Comparison of ENCODE assay signal across 16 cellular contexts in genomic region chr14:38870437-38870836, GRCh38.
DNase-seq lines count a peak whose midpoint lies in the region; ATAC-seq, FAIRE-seq and TF ChIP-seq lines count a peak whose summit lies in the region.
"Had no signal": no experiment of that assay in that cellular context is flagged by ENCODE, and none has a peak within 500 bp of the region (broad histone marks: within the 10 kb centered on the region; RNA-seq: fewer than 3 reads in every experiment).

No MANE protein-coding gene starts in this region.

- H3K4me2 ChIP-seq in GM23338 (no peak overlapping the region), astrocyte (ENCODE audit: low read length) (no peak overlapping the region), hepatocyte (no peak overlapping the region)
- H3K4me2 ChIP-seq: A549 had no signal

- H3K27ac Mint-ChIP-seq in GM23338 (no peak overlapping the region), astrocyte (ENCODE audit: unreplicated experiment) (no peak overlapping the region)
- H3K27ac Mint-ChIP-seq: CD14-positive monocyte; CD8-positive, alpha-beta T cell had no signal

- TF ChIP-seq CTCF in GM23338 (conservative IDR thresholded peaks at IDR 0.05; ENCODE audit: low read depth in 2 of 2) (no peak), astrocyte (IDR thresholded peaks at IDR 0.05; ENCODE audit: insufficient read depth, low read depth, low read length) (no peak), hepatocyte (IDR thresholded peaks at IDR 0.05; ENCODE audit: poor library complexity) (no peak)

- H3K36me3 Mint-ChIP-seq in GM23338 (ENCODE audit: low read depth) (no peaks in the 10 kb centered on the region), astrocyte (ENCODE audit: low read depth, unreplicated experiment) (no peaks in the 10 kb centered on the region)
- H3K36me3 Mint-ChIP-seq: CD14-positive monocyte; CD8-positive, alpha-beta T cell had no signal

- ATAC-seq in GM23338: no peak
- no peak for ATAC-seq in GM19351 (IDR thresholded peaks at IDR 0.05; ENCODE audit: unreplicated experiment)
- ATAC-seq in HG02840 (IDR thresholded peaks at IDR 0.05; ENCODE audit: low FRiP score, unreplicated experiment): no peak
- ATAC-seq in GM18909 (IDR thresholded peaks at IDR 0.05; ENCODE audit: poor library complexity, unreplicated experiment): no peak
- ATAC-seq in HG03442 (IDR thresholded peaks at IDR 0.05; ENCODE audit: unreplicated experiment): no peak
- ATAC-seq: A549; CD8-positive, alpha-beta T cell had no signal

- H3K4me1 ChIP-seq in GM23338 (ENCODE audit: insufficient read depth) (0 out of 2 replicates have a peak, but pooled peaks cover 4% of the 10 kb centered on the region), astrocyte (ENCODE audit: insufficient read depth, low read length) (no peaks in the 10 kb centered on the region), hepatocyte (ENCODE audit: insufficient read depth) (peaks cover 5% of the 10 kb centered on the region)
- H3K4me1 ChIP-seq: A549 had no signal

- H3K9me2 ChIP-seq in GM23338 (ENCODE audit: insufficient read depth) (0 out of 2 replicates have a peak, but pooled peaks cover 6% of the 10 kb centered on the region), hepatocyte (replicated peaks; ENCODE audit: insufficient read depth) (no peaks in the 10 kb centered on the region)

- H3K27ac ChIP-seq in GM23338 (ENCODE audit: low read depth) (no peak overlapping the region), astrocyte (ENCODE audit: low read depth, low read length) (no peak overlapping the region), hepatocyte (peak overlapping the region; percentile 49)
- H3K27ac ChIP-seq: A549, GM23248 had no signal

- H3K4me3 Mint-ChIP-seq in GM23338: no peak overlapping the region
- no peak overlapping the region for H3K4me3 Mint-ChIP-seq in astrocyte (ENCODE audit: unreplicated experiment)
- H3K4me3 Mint-ChIP-seq: CD14-positive monocyte; CD8-positive, alpha-beta T cell had no signal

- no peaks in the 10 kb centered on the region for H4K20me1 ChIP-seq in GM23338 (replicated peaks; ENCODE audit: insufficient read depth)
- H4K20me1 ChIP-seq in astrocyte (ENCODE audit: insufficient read depth, low read length): no peaks in the 10 kb centered on the region
- H4K20me1 ChIP-seq in hepatocyte (ENCODE audit: insufficient read depth, poor library complexity, severe bottlenecking): no peaks in the 10 kb centered on the region

- H2AFZ ChIP-seq in GM23338 (0 out of 2 replicates have a peak overlapping the region, but pooled peaks have one; percentile 3), astrocyte (ENCODE audit: low read depth, low read length) (no peak overlapping the region), hepatocyte (no peak overlapping the region)
- H2AFZ ChIP-seq: GM23248 had no signal

- DNase-seq in GM23338 (ENCODE audit: low spot score) (no peak), astrocyte (ENCODE audit: low read depth) (peak; percentile 1), hepatocyte (ENCODE audit: low spot score) (no peak), renal cortical epithelial cell (ENCODE audit: low read depth) (peak; percentile 7)
- DNase-seq: CD8-positive, alpha-beta T cell; COR-L47; DMS153; GM23248; H7 had no signal

- H3K79me2 ChIP-seq in GM23338 (replicated peaks; ENCODE audit: insufficient read depth) (no peaks in the 10 kb centered on the region), astrocyte (ENCODE audit: insufficient read depth, low read length) (no peaks in the 10 kb centered on the region), hepatocyte (no peaks in the 10 kb centered on the region)

- FAIRE-seq in astrocyte (lab: Jason Lieb, UNC): no peak
- FAIRE-seq: A549, D721Med had no signal

- no peak overlapping the region for H3K4me3 ChIP-seq in GM23338
- H3K4me3 ChIP-seq in astrocyte (ENCODE audit: insufficient read depth, low read depth, low read length): no peak overlapping the region
- no peak overlapping the region for H3K4me3 ChIP-seq in hepatocyte
- H3K4me3 ChIP-seq: A549, GM23248 had no signal

- H3K27me3 Mint-ChIP-seq in GM23338 (ENCODE audit: insufficient read depth, low read depth, poor library complexity): no peaks in the 10 kb centered on the region
- no peaks in the 10 kb centered on the region for H3K27me3 Mint-ChIP-seq in astrocyte (ENCODE audit: low read depth, unreplicated experiment)

- H3K9me3 ChIP-seq in astrocyte (ENCODE audit: insufficient read depth, low read depth, low read length): no peaks in the 10 kb centered on the region
- no peaks in the 10 kb centered on the region for H3K9me3 ChIP-seq in hepatocyte (ENCODE audit: low read depth)
- H3K9me3 ChIP-seq: A549 had no signal

- no peak overlapping the region for H3K9ac ChIP-seq in astrocyte (ENCODE audit: low read length)
- H3K9ac ChIP-seq: GM23248 had no signal

- no peaks in the 10 kb centered on the region for H3F3A ChIP-seq in GM23338 (replicated peaks; ENCODE audit: low read depth)

- H3K4me1 Mint-ChIP-seq in GM23338 (peaks cover 14% of the 10 kb centered on the region; the same call in 2 of the 3 replicates), astrocyte (ENCODE audit: low read depth, unreplicated experiment) (no peaks in the 10 kb centered on the region)

- H3K9me3 Mint-ChIP-seq in GM23338 (no peaks in the 10 kb centered on the region), astrocyte (ENCODE audit: unreplicated experiment) (no peaks in the 10 kb centered on the region)
- H3K9me3 Mint-ChIP-seq: CD8-positive, alpha-beta T cell had no signal

- 63% methylated on average over 3 of the region's 3 CpGs for WGBS in hepatocyte (ENCODE audit: low lambda C conversion rate, missing lambda C conversion rate)

- H3K36me3 ChIP-seq in GM23338 (ENCODE audit: insufficient read depth): no peaks in the 10 kb centered on the region
- no peaks in the 10 kb centered on the region for H3K36me3 ChIP-seq in astrocyte (ENCODE audit: insufficient read depth, low read length)
- H3K36me3 ChIP-seq in hepatocyte (replicated peaks; ENCODE audit: insufficient read depth, low read depth): no peaks in the 10 kb centered on the region

- no peaks in the 10 kb centered on the region for H3K27me3 ChIP-seq in GM23338 (ENCODE audit: insufficient read depth)
- H3K27me3 ChIP-seq in astrocyte (ENCODE audit: insufficient read depth, low read length): no peaks in the 10 kb centered on the region
- H3K27me3 ChIP-seq in hepatocyte: no peaks in the 10 kb centered on the region

TF ChIP-seq in GM23338, 12 proteins besides CTCF, POLR2A, EP300 and RAD21 (continues in another document):
- TF ChIP-seq CREB1 (CRISPR knock-in tag; IDR thresholded peaks at IDR 0.05; ENCODE audit: low read depth) (no peak), JUNB (IDR thresholded peaks at IDR 0.05; ENCODE audit: unreplicated experiment) (no peak), EZH2 (IDR thresholded peaks at IDR 0.05; ENCODE audit: low read depth, unreplicated experiment) (no peak), ZNF331 (CRISPR knock-in tag; IDR thresholded peaks at IDR 0.05; ENCODE audit: low read depth) (no peak)

Comparison
In these comparisons a context has a peak if more than half of its experiments do, and no peak if none do; other contexts are left out.
1. DNase-seq: peak in astrocyte (single experiment) and renal cortical epithelial cell (single experiment); none in GM23338 (single experiment) and hepatocyte (single experiment).